ENCODE assay signal across 3 cellular contexts in the genomic region with DNA sequence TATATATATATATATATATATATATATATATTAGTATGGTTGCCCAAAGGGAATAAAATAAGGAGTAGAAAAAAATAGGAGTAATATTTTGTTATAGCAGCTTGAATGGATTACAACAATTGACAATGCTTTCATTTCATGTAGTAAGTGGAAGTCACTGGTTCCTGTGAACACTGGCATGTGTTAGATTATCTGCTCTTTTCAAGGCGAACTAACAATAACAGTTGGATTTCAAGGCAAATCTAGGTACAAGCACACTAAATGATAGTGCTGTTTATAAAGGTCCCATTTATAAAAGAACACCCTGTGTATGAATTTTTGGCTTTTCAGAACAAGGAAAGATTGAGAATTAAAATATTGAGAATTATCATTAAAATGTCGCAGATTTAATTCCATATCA.
"Had no signal": no experiment of that assay in that cellular context is flagged by ENCODE, and none has a peak within 500 bp of the region (broad histone marks: within the 10 kb centered on the region; RNA-seq: fewer than 3 reads in every experiment).

No MANE protein-coding gene starts in this region.

- DNase-seq: GDM1, GF-D8 had no signal

- H3K4me3 ChIP-seq: GM12878 had no signal
